14 cellular contexts compared by ENCODE assay signal in genomic region chr9:125655074-125655633, GRCh38. TPM values are rescaled to one million over a fixed set of nuclear protein-coding genes. Genes with fewer than 3 reads are reported as not detected.
DNase-seq lines count a peak whose midpoint lies in the region; ATAC-seq and TF ChIP-seq lines count a peak whose summit lies in the region.
"Had no signal": no experiment of that assay in that cellular context is flagged by ENCODE, and none has a peak within 500 bp of the region (broad histone marks: within the 10 kb centered on the region; RNA-seq: fewer than 3 reads in every experiment).

No MANE protein-coding gene starts in this region.

- ATAC-seq in Right ventricle myocardium inferior: no peak
- ATAC-seq: A549 had no signal

- peak overlapping the region; percentile 82 for H3K27ac Mint-ChIP-seq in chondrocyte (ENCODE audit: unreplicated experiment)

- no peak overlapping the region for H3K4me3 Mint-ChIP-seq in chondrocyte (ENCODE audit: unreplicated experiment)

- WGBS in HUES64: 81% methylated on average over 3 of the region's 4 CpGs

- peak overlapping the region; percentile 50; the same call in 1 of the 2 replicates for H3K9ac ChIP-seq in HUES64 (ENCODE audit: low read depth, low read length)

- H3K27ac ChIP-seq in HUES64 (ENCODE audit: low read depth, low read length) (peak overlapping the region; percentile 91), osteoblast (ENCODE audit: low read depth, low read length) (peak overlapping the region; percentile 72)
- H3K27ac ChIP-seq: A549 had no signal

- H3K4me1 ChIP-seq in HUES64 (ENCODE audit: insufficient read depth, low read length) (peaks cover 92% of the 10 kb centered on the region), osteoblast (ENCODE audit: insufficient read depth, low read length) (peaks cover 44% of the 10 kb centered on the region)

- H3K27me3 ChIP-seq in HUES64 (ENCODE audit: insufficient read depth, low read length) (no peaks in the 10 kb centered on the region), osteoblast (ENCODE audit: insufficient read depth, low read length) (no peaks in the 10 kb centered on the region)

- no peaks in the 10 kb centered on the region for H3K36me3 ChIP-seq in HUES64 (ENCODE audit: insufficient read depth, low read length)
- H3K36me3 ChIP-seq in osteoblast (ENCODE audit: insufficient read depth, low read length): peaks cover 5% of the 10 kb centered on the region
- H3K36me3 ChIP-seq: HAP-1 had no signal

- H4K20me1 ChIP-seq in osteoblast (ENCODE audit: insufficient read depth, low read length): no peaks in the 10 kb centered on the region

- no peaks in the 10 kb centered on the region for H3K27me3 Mint-ChIP-seq in chondrocyte (ENCODE audit: low read depth)

- H3K4me1 Mint-ChIP-seq in chondrocyte (ENCODE audit: low read depth): peaks cover 54% of the 10 kb centered on the region

- TF ChIP-seq CTCF in chondrocyte (IDR thresholded peaks at IDR 0.05) (no peak), osteoblast (IDR thresholded peaks at IDR 0.05; ENCODE audit: extremely low read depth, low read depth, low read length) (no peak)

- H3K9me3 Mint-ChIP-seq in chondrocyte (ENCODE audit: low read depth): no peaks in the 10 kb centered on the region

- intact Hi-C loops in Right ventricle myocardium inferior (cut with DNase I): no loop called here

- H3K9me3 ChIP-seq in HUES64 (ENCODE audit: insufficient read depth, low read depth, low read length): no peaks in the 10 kb centered on the region
- no peaks in the 10 kb centered on the region for H3K9me3 ChIP-seq in osteoblast (ENCODE audit: low read depth, low read length)
- H3K9me3 ChIP-seq: A549, HAP-1 had no signal

- H2AFZ ChIP-seq in osteoblast (ENCODE audit: low read length): no peak overlapping the region

- H3K79me2 ChIP-seq in osteoblast (ENCODE audit: insufficient read depth, low read length): peaks cover 65% of the 10 kb centered on the region

- H3K4me3 ChIP-seq in HUES64 (ENCODE audit: low read length) (no peak overlapping the region; the same call in 1 of the 2 replicates), osteoblast (ENCODE audit: insufficient read depth, low read length) (no peak overlapping the region)
- H3K4me3 ChIP-seq: A549, HAP-1 had no signal

- DNase-seq in ELR (ENCODE audit: low read depth) (peak; percentile 32), chondrocyte (ENCODE audit: low spot score) (no peak), osteoblast (ENCODE audit: insufficient read length, low spot score, missing footprints) (no peak), HK-2 (ENCODE audit: unreplicated experiment) (no peak), Right ventricle myocardium inferior (ENCODE audit: missing footprints) (no peak)
- no peak for DNase-seq in activated CD8-positive, alpha-beta memory T cell treated with anti-CD3 and anti-CD28 coated beads for 24 hours
- DNase-seq: C1 segment of cervical spinal cord, NCI-H1048, NCI-H1436 treated with DMSO at 0.1 percent for 48 hours, NCI-H2029 treated with DMSO at 0.1 percent for 48 hours, RPMI8226 had no signal

- peaks cover 1% of the 10 kb centered on the region for H3K36me3 Mint-ChIP-seq in chondrocyte (ENCODE audit: low read depth)

- H3K4me2 ChIP-seq in osteoblast (ENCODE audit: insufficient read depth, low read length): peak overlapping the region; percentile 41

RNA-seq across cellular contexts. Expression of gene MAPKAP1, which starts 51.9 kb away (rescaled TPM):
- polyA plus RNA-seq in HUES64 (2013, experiment 1 of 2): 69.4 TPM
- 69.2 TPM for polyA plus RNA-seq in HUES64 (2013, experiment 2 of 2)
- total RNA-seq in chondrocyte: 80.3 to 93.9 TPM (median 91.5 TPM) in 3 replicates
- total RNA-seq in osteoblast: 72.4 and 75.4 TPM in 2 replicates
- 122 TPM for total RNA-seq in Right ventricle myocardium inferior
